In genomic region chr14:91284146-91284790, GRCh38 we compare ENCODE assay signal across 11 cellular contexts. TPM values are rescaled to one million over a fixed set of nuclear protein-coding genes. Genes with fewer than 3 reads are reported as not detected.
A peak's percentile ranks its signal among the peaks of the same experiment; 100 is the strongest.
DNase-seq lines count a peak whose midpoint lies in the region; ATAC-seq, FAIRE-seq and TF ChIP-seq lines count a peak whose summit lies in the region.
"Had no signal": no experiment of that assay in that cellular context is flagged by ENCODE, and none has a peak within 500 bp of the region (broad histone marks: within the 10 kb centered on the region; RNA-seq: fewer than 3 reads in every experiment).

No MANE protein-coding gene starts in this region.

- no peak for FAIRE-seq in GM19239 (lab: Jason Lieb, UNC)
- FAIRE-seq: endothelial cell of umbilical vein, GM12878 had no signal

- in situ Hi-C loops in HAP-1 (cut with MboI; ENCODE audit: low sequenced_read_pairs) = loop anchor here (25.0 kb wide), 1 partner anchor 372 kb away; no protein-coding TSS in a partner anchor

- no peak overlapping the region for H3K4me3 Mint-ChIP-seq in CD4-positive, alpha-beta T cell

- H3K27me3 ChIP-seq in CD4-positive, alpha-beta T cell (ENCODE audit: control insufficient read depth, insufficient read depth, low read length) = no peaks in the 10 kb centered on the region
- no peaks in the 10 kb centered on the region for H3K27me3 ChIP-seq in HAP-1 (ENCODE audit: low read depth)
- H3K27me3 ChIP-seq: ovary had no signal

- CTCF ChIA-PET in CD4-positive, alpha-beta T cell (lab: Charles Lee) = interaction anchor here (6.1 kb wide), 1 partner anchor 107 kb away, joined by 57 read pairs; no protein-coding TSS in a partner anchor

- H3K27ac ChIP-seq in CD4-positive, alpha-beta T cell (ENCODE audit: low read depth, low read length) = no peak overlapping the region
- H3K27ac ChIP-seq: ovary had no signal

- no peaks in the 10 kb centered on the region for H3K4me1 ChIP-seq in HAP-1

- no peak for DNase-seq in CD4-positive, alpha-beta T cell
- DNase-seq in M059J (ENCODE audit: low read depth) (peak; percentile 80), epidermal melanocyte (ENCODE audit: insufficient read length, low spot score) (peak; percentile 59), non-pigmented ciliary epithelial cell (ENCODE audit: low read depth) (peak; percentile 45), GM19239 (ENCODE audit: insufficient read length, low spot score) (no peak), HAP-1 (ENCODE audit: low spot score in 2 of 2) (no peak)

- H3K27ac Mint-ChIP-seq in CD4-positive, alpha-beta T cell = peak overlapping the region; percentile 42

- POLR2A ChIA-PET in CD4-positive, alpha-beta T cell (lab: Charles Lee) = no interaction called here

- no peak overlapping the region for H3K4me3 ChIP-seq in HAP-1
- H3K4me3 ChIP-seq: GM12878, ovary had no signal

- peaks cover 7% of the 10 kb centered on the region for H3K4me1 Mint-ChIP-seq in CD4-positive, alpha-beta T cell (ENCODE audit: low read depth)

- intact Hi-C loops in CD4-positive, alpha-beta T cell (cut with DNase I, micrococcal nuclease) = loop anchor here in 1 of 2 experiments (5.0 kb wide), 1 partner anchor 62 kb away; no protein-coding TSS in a partner anchor

- no peak for ATAC-seq in CD4-positive, alpha-beta T cell (ENCODE audit: poor library complexity)
- ATAC-seq in HG03025 (IDR thresholded peaks at IDR 0.05; ENCODE audit: low FRiP score, unreplicated experiment) (no peak), GM21786 (IDR thresholded peaks at IDR 0.05; ENCODE audit: unreplicated experiment) (no peak)
- ATAC-seq: GM12878 had no signal

- H3K36me3 ChIP-seq in HAP-1 (replicated peaks) = peaks cover 67% of the 10 kb centered on the region
- H3K36me3 ChIP-seq: ovary had no signal

- no peaks in the 10 kb centered on the region for H3K9me3 ChIP-seq in CD4-positive, alpha-beta T cell (ENCODE audit: control insufficient read depth, low read length)
- no peaks in the 10 kb centered on the region for H3K9me3 ChIP-seq in HAP-1
- H3K9me3 ChIP-seq: ovary had no signal

- no peak for TF ChIP-seq CTCF in CD4-positive, alpha-beta T cell (IDR thresholded peaks at IDR 0.05)

- H3K27me3 Mint-ChIP-seq in CD4-positive, alpha-beta T cell = no peaks in the 10 kb centered on the region

- H3K9me3 Mint-ChIP-seq in CD4-positive, alpha-beta T cell = no peaks in the 10 kb centered on the region

- peaks cover 97% of the 10 kb centered on the region for H3K36me3 Mint-ChIP-seq in CD4-positive, alpha-beta T cell (ENCODE audit: low read depth)

RNA-seq across cellular contexts. Expression of gene GPR68, which starts 39.8 kb away (rescaled TPM):
- total RNA-seq in CD4-positive, alpha-beta T cell = 1 to 10 TPM; 2.8 to 2.9 TPM
- 0.71 and 1.6 TPM in 2 replicates for total RNA-seq in M059J (2014; rRNA removed; shearing (Covaris generic))

Comparison
In these comparisons a context has a peak if more than half of its experiments do, and no peak if none do; other contexts are left out.
1. DNase-seq: peak in M059J (single experiment), epidermal melanocyte (single experiment) and non-pigmented ciliary epithelial cell (single experiment); none in CD4-positive, alpha-beta T cell (0 of 10), GM19239 (single experiment) and HAP-1 (0 of 2).